25 cellular contexts compared by ENCODE assay signal in the genomic region with DNA sequence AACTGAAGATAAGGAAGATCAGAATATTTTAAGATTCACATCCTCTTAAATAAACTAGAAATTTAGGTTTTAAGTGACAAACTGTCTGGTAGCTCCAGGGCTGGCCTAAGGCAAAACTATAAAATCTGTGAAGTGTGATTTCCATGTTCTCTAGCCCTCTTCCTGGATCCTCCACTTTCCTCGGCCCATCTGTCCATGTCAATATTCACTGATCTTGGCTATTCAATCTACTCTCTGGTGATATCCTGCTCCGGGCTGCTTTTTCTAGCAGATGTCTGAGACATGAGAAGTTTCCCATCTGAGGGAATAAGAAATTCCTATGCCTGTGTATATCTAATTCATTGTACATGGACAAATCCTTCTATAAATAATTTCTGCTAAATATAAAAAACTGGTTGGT.
"Had no signal": no experiment of that assay in that cellular context is flagged by ENCODE, and none has a peak within 500 bp of the region (broad histone marks: within the 10 kb centered on the region; RNA-seq: fewer than 3 reads in every experiment).

No MANE protein-coding gene starts in this region.

- H3K9me3 ChIP-seq: ascending aorta, body of pancreas, Peyer's patch had no signal

- H3K4me1 Mint-ChIP-seq: activated naive CD8-positive, alpha-beta T cell treated with anti-CD3 and anti-CD28 coated beads, Interleukin-2, amount 50 U/mL, for 24 hours; central memory CD8-positive, alpha-beta T cell had no signal

- H3K9me3 Mint-ChIP-seq: activated naive CD8-positive, alpha-beta T cell treated with anti-CD3 and anti-CD28 coated beads, Interleukin-2, amount 50 U/mL, for 24 hours; activated T-cell treated with anti-CD3 and anti-CD28 coated beads, Interleukin-2, amount 50 U/mL, for 24 hours; central memory CD8-positive, alpha-beta T cell had no signal

- DNase-seq: activated CD4-positive, alpha-beta T cell treated with anti-CD3 and anti-CD28 coated beads for 4 hours; activated CD8-positive, alpha-beta T cell treated with anti-CD3 and anti-CD28 coated beads, Interleukin-2, amount 10 ng/mL, durations not matched to agents 7 days and 5 days; activated effector memory CD4-positive, alpha-beta T cell treated with Interleukin-2 at 50 U/mL for 16 hours; activated naive CD4-positive, alpha-beta T cell; activated naive CD8-positive, alpha-beta T cell treated with anti-CD3 and anti-CD28 coated beads, Interleukin-2, amount 50 U/mL, for 24 hours; activated T-cell treated with anti-CD3 and anti-CD28 coated beads, Interleukin-2, amount 50 U/mL, for 24 hours; amniotic stem cell; body of pancreas; Kasumi-1; NCI-H1048; NCI-H1694; NCI-H2029 treated with DMSO at 0.1 percent for 48 hours; NCI-H2227 treated with DMSO at 0.1 percent for 48 hours; NCI-H69; NK-92 treated with Interleukin-12 subunit alpha and Interleukin-12 subunit beta, amount 100 ng/mL, for 24 hours; Peyer's patch; SHP77 had no signal

- H3K27me3 Mint-ChIP-seq: activated naive CD8-positive, alpha-beta T cell treated with anti-CD3 and anti-CD28 coated beads, Interleukin-2, amount 50 U/mL, for 24 hours; activated T-cell treated with anti-CD3 and anti-CD28 coated beads, Interleukin-2, amount 50 U/mL, for 24 hours; central memory CD8-positive, alpha-beta T cell had no signal

- H3K36me3 Mint-ChIP-seq: activated naive CD4-positive, alpha-beta T cell treated with anti-CD3 and anti-CD28 coated beads, Interleukin-2, amount 50 U/mL, for 72 hours had no signal

- H3K4me1 ChIP-seq: ascending aorta, Peyer's patch had no signal

- H3K27me3 ChIP-seq: ascending aorta, body of pancreas, Peyer's patch had no signal

- H3K27ac Mint-ChIP-seq: activated CD8-positive, alpha-beta T cell treated with anti-CD3 and anti-CD28 coated beads, Interleukin-2, amount 10 ng/mL, durations not matched to agents 7 days and 5 days; activated naive CD4-positive, alpha-beta T cell treated with anti-CD3 and anti-CD28 coated beads, Interleukin-2, amount 50 U/mL, for 72 hours; activated naive CD8-positive, alpha-beta T cell treated with anti-CD3 and anti-CD28 coated beads, Interleukin-2, amount 50 U/mL, for 24 hours; activated T-cell treated with anti-CD3 and anti-CD28 coated beads, Interleukin-2, amount 50 U/mL, for 24 hours; activated T-helper 1 cell treated with anti-CD3 and anti-CD28 coated beads, Interleukin-12 subunit alpha, Interleukin-12 subunit beta, Interleukin-2, Interleukin-4 antibody, amounts not matched to agents 30 ng/mL and 10 ng/mL and 1 ng/mL, durations not matched to agents 14 hours and 24 hours and 36 hours; T-helper 1 cell treated with Interleukin-12 subunit alpha and Interleukin-12 subunit beta and Interleukin-4 antibody, amounts not matched to agents 30 μg/mL and 1 μg/mL, for 36 hours had no signal

- H3K4me3 ChIP-seq: ascending aorta, body of pancreas, K562, Peyer's patch had no signal

- ATAC-seq: activated CD4-positive, CD25-positive, alpha-beta regulatory T cell treated with anti-CD3 and anti-CD28 coated beads, Interleukin-2, amount 50 U/mL, for 24 hours; activated CD8-positive, alpha-beta T cell treated with anti-CD3 and anti-CD28 coated beads, Interleukin-2, amount 10 ng/mL, durations not matched to agents 7 days and 5 days; activated naive CD4-positive, alpha-beta T cell treated with anti-CD3 and anti-CD28 coated beads, Interleukin-2, amount 50 U/mL, for 72 hours; activated naive CD8-positive, alpha-beta T cell treated with anti-CD3 and anti-CD28 coated beads, Interleukin-2, amount 50 U/mL, for 24 hours; body of pancreas; K562 had no signal

- H3K36me3 ChIP-seq: ascending aorta, Peyer's patch had no signal

- H3K4me3 Mint-ChIP-seq: activated CD8-positive, alpha-beta T cell treated with anti-CD3 and anti-CD28 coated beads, Interleukin-2, amount 10 ng/mL, durations not matched to agents 7 days and 5 days; activated naive CD8-positive, alpha-beta T cell treated with anti-CD3 and anti-CD28 coated beads, Interleukin-2, amount 50 U/mL, for 24 hours; activated T-cell treated with anti-CD3 and anti-CD28 coated beads, Interleukin-2, amount 50 U/mL, for 24 hours; activated T-helper 1 cell treated with anti-CD3 and anti-CD28 coated beads, Interleukin-12 subunit alpha, Interleukin-12 subunit beta, Interleukin-2, Interleukin-4 antibody, amounts not matched to agents 30 ng/mL and 10 ng/mL and 1 ng/mL, durations not matched to agents 14 hours and 24 hours and 36 hours; central memory CD8-positive, alpha-beta T cell; T-helper 1 cell treated with Interleukin-12 subunit alpha and Interleukin-12 subunit beta and Interleukin-4 antibody, amounts not matched to agents 30 μg/mL and 1 μg/mL, for 36 hours had no signal

- H3K27ac ChIP-seq: ascending aorta, body of pancreas, Peyer's patch, RWPE1 had no signal
